ENCODE assay signal across 9 cellular contexts in the genomic region with DNA sequence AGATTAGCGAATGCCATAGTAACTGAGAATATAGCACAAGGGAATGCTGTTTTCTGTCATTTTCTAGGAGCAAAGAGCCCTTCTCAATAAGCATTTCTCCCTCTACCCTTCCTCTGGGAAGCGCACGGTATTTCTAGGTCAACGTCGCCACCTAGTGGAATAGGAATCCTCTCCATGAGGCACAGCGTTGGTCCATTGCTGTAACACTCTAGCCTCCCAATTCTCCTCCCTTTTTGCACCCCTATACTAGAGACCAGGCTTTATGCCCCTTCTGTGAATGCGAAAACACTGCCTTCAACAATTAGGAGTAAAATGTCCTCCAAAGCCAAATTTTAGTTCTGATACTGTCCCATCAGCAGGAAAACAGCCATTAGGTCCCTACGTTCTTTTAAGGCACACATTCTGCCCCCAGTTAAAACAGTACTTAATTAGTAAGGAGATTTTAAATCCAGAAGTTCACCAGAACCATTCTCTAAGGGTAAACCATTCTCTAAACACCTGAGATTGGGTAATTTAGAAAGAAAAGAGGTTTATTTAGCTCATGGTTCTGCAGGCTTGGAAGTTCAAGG. TPM values are rescaled to one million over a fixed set of nuclear protein-coding genes. Genes with fewer than 3 reads are reported as not detected.
DNase-seq lines count a peak whose midpoint lies in the region; ATAC-seq and TF ChIP-seq lines count a peak whose summit lies in the region.
"Had no signal": no experiment of that assay in that cellular context is flagged by ENCODE, and none has a peak within 500 bp of the region (broad histone marks: within the 10 kb centered on the region; RNA-seq: fewer than 3 reads in every experiment).

No MANE protein-coding gene starts in this region.

- H3K27me3 ChIP-seq in CD4-positive, CD25-positive, alpha-beta regulatory T cell (ENCODE audit: control insufficient read depth, insufficient read depth, low read length): no peaks in the 10 kb centered on the region
- H3K27me3 ChIP-seq in gastroesophageal sphincter: no peaks in the 10 kb centered on the region

- peaks cover 0 to 5% (median 0%) of the 10 kb centered on the region in 7 donors for H3K9me3 Mint-ChIP-seq in CD4-positive, CD25-positive, alpha-beta regulatory T cell
- peaks cover 3% of the 10 kb centered on the region for H3K9me3 Mint-ChIP-seq in activated T-cell treated with anti-CD3 and anti-CD28 coated beads, Interleukin-2, amount 50 U/mL, for 4 hours

- no peaks in the 10 kb centered on the region for H3K36me3 ChIP-seq in CD4-positive, CD25-positive, alpha-beta regulatory T cell (ENCODE audit: control insufficient read depth, insufficient read depth, low read length)
- no peaks in the 10 kb centered on the region for H3K36me3 ChIP-seq in gastroesophageal sphincter

- WGBS in gastroesophageal sphincter (ENCODE audit: low coverage in 1 of 2), 2 donors: 5 to 7% methylated on average over 6 to 8 of the region's 8 CpGs

- no peak overlapping the region for H3K27ac Mint-ChIP-seq in CD4-positive, CD25-positive, alpha-beta regulatory T cell

- no peaks in the 10 kb centered on the region for H3K4me1 ChIP-seq in CD4-positive, CD25-positive, alpha-beta regulatory T cell (ENCODE audit: control insufficient read depth, insufficient read depth, low read length, poor library complexity, severe bottlenecking)
- H3K4me1 ChIP-seq in gastroesophageal sphincter: peaks cover 0 to 5% (median 0%) of the 10 kb centered on the region in 3 donors

- no peak overlapping the region for H3K4me3 Mint-ChIP-seq in CD4-positive, CD25-positive, alpha-beta regulatory T cell
- no peak overlapping the region for H3K4me3 Mint-ChIP-seq in activated T-cell treated with anti-CD3 and anti-CD28 coated beads, Interleukin-2, amount 50 U/mL, for 4 hours

- H3K27ac ChIP-seq in CD4-positive, CD25-positive, alpha-beta regulatory T cell (ENCODE audit: insufficient read depth, low read length, poor library complexity, severe bottlenecking): no peak overlapping the region
- no peak overlapping the region for H3K27ac ChIP-seq in gastroesophageal sphincter

- H3K27me3 Mint-ChIP-seq in CD4-positive, CD25-positive, alpha-beta regulatory T cell: no peaks in the 10 kb centered on the region
- no peaks in the 10 kb centered on the region for H3K27me3 Mint-ChIP-seq in activated T-cell treated with anti-CD3 and anti-CD28 coated beads, Interleukin-2, amount 50 U/mL, for 4 hours (ENCODE audit: low read depth)

- DNase-seq in CD4-positive, CD25-positive, alpha-beta regulatory T cell: peak; percentile 11 to 53 (median 24)
- DNase-seq in NCI-H774 (lab: John Stamatoyannopoulos, UW) (peak; percentile 51), omental fat pad (ENCODE audit: low spot score) (no peak)
- DNase-seq in activated T-cell treated with anti-CD3 and anti-CD28 coated beads, Interleukin-2, amount 50 U/mL, for 4 hours: peak; percentile 31

- TF ChIP-seq EP300 in gastroesophageal sphincter (IDR thresholded peaks at IDR 0.05): no peak

- no peak for TF ChIP-seq POLR2A in gastroesophageal sphincter (IDR thresholded peaks at IDR 0.05)

- no peaks in the 10 kb centered on the region for H3K36me3 Mint-ChIP-seq in CD4-positive, CD25-positive, alpha-beta regulatory T cell
- no peaks in the 10 kb centered on the region for H3K36me3 Mint-ChIP-seq in activated T-cell treated with anti-CD3 and anti-CD28 coated beads, Interleukin-2, amount 50 U/mL, for 4 hours (ENCODE audit: insufficient read depth)

- peaks cover 0 to 2% (median 0%) of the 10 kb centered on the region in 4 donors for H3K4me1 Mint-ChIP-seq in CD4-positive, CD25-positive, alpha-beta regulatory T cell
- no peaks in the 10 kb centered on the region for H3K4me1 Mint-ChIP-seq in activated T-cell treated with anti-CD3 and anti-CD28 coated beads, Interleukin-2, amount 50 U/mL, for 4 hours (ENCODE audit: low read depth)

- H3K4me3 ChIP-seq in CD4-positive, CD25-positive, alpha-beta regulatory T cell (ENCODE audit: low read depth, low read length): no peak overlapping the region
- H3K4me3 ChIP-seq in gastroesophageal sphincter: no peak overlapping the region

- peak; percentile 43 to 44 for ATAC-seq in CD4-positive, CD25-positive, alpha-beta regulatory T cell (ENCODE audit: low read depth in 2 of 2)
- ATAC-seq in GM18907 (IDR thresholded peaks at IDR 0.05; ENCODE audit: unreplicated experiment) (peak; percentile 84), HG03558 (IDR thresholded peaks at IDR 0.05; ENCODE audit: extremely low read depth, unreplicated experiment) (peak; percentile 65), gastroesophageal sphincter (peak; percentile 72), omental fat pad (ENCODE audit: low FRiP score) (peak; percentile 77), HG03039 (IDR thresholded peaks at IDR 0.05; ENCODE audit: unreplicated experiment) (no peak)
- ATAC-seq in activated T-cell treated with anti-CD3 and anti-CD28 coated beads, Interleukin-2, amount 50 U/mL, for 4 hours: peak; percentile 78 to 82

- no peaks in the 10 kb centered on the region for H3K9me3 ChIP-seq in CD4-positive, CD25-positive, alpha-beta regulatory T cell (ENCODE audit: control insufficient read depth in 2 of 2, low read length in 2 of 2)
- H3K9me3 ChIP-seq in gastroesophageal sphincter: no peaks in the 10 kb centered on the region

- TF ChIP-seq CTCF in gastroesophageal sphincter (IDR thresholded peaks at IDR 0.05): peak; percentile 53 to 74 (median 68)
- peak in 1 of 3 donors; percentile 37 for TF ChIP-seq CTCF in omental fat pad (IDR thresholded peaks at IDR 0.05)

RNA-seq across cellular contexts. Expression of a gene that starts 12.8 kb away (rescaled TPM):
- total RNA-seq in CD4-positive, CD25-positive, alpha-beta regulatory T cell: 3.1 TPM
- polyA plus RNA-seq in CD4-positive, CD25-positive, alpha-beta regulatory T cell: 10 to 100 TPM in 3 of 4 donors, 1 to 10 TPM in 1; 6.7 to 13.3 (median 11.8) TPM
- 1 to 10 TPM; 1.6 to 1.8 (median 1.7) TPM for total RNA-seq in activated T-cell treated with anti-CD3 and anti-CD28 coated beads, Interleukin-2, amount 50 U/mL, for 4 hours
- total RNA-seq in gastroesophageal sphincter (1 to 10 TPM; 4.2 to 9.8 (median 6.4) TPM), omental fat pad (1 to 10 TPM; 2.6 to 4.9 (median 3.0) TPM)

RNA-seq across cellular contexts. Expression of a gene that starts 28.4 kb away (rescaled TPM):
- 4.8 TPM for total RNA-seq in CD4-positive, CD25-positive, alpha-beta regulatory T cell
- polyA plus RNA-seq in CD4-positive, CD25-positive, alpha-beta regulatory T cell: 10 to 100 TPM; 11.0 to 15.1 (median 14.4) TPM
- total RNA-seq in activated T-cell treated with anti-CD3 and anti-CD28 coated beads, Interleukin-2, amount 50 U/mL, for 4 hours: 10 to 100 TPM; 22.3 to 30.5 (median 28.4) TPM
- total RNA-seq in gastroesophageal sphincter (10 to 100 TPM in 1 of 4 donors, 1 to 10 TPM in 3; 7.8 to 15.9 (median 9.1) TPM), omental fat pad (10 to 100 TPM in 2 of 4 donors, 1 to 10 TPM in 2; 7.3 to 12.2 (median 9.5) TPM)

RNA-seq across cellular contexts. Expression of a gene that starts 29.7 kb away (rescaled TPM):
- total RNA-seq in CD4-positive, CD25-positive, alpha-beta regulatory T cell: not detected
- polyA plus RNA-seq in CD4-positive, CD25-positive, alpha-beta regulatory T cell: not detected
- not detected for total RNA-seq in activated T-cell treated with anti-CD3 and anti-CD28 coated beads, Interleukin-2, amount 50 U/mL, for 4 hours
- total RNA-seq in gastroesophageal sphincter: under 1 TPM in 1 of 4 donors, not detected in 3; 0.08 TPM
- total RNA-seq in omental fat pad: 1 to 10 TPM in 1 of 4 donors, under 1 TPM in 1, not detected in 2; 0.60 to 2.5 TPM
- total RNA-seq: T-helper 2 cell treated with Interferon-gamma antibody and Interleukin-4, amounts not matched to agents 100 ng/mL and 5 ng/mL, for 36 hours had no signal

RNA-seq across cellular contexts. Expression of a gene that starts 41.5 kb away (rescaled TPM):
- not detected for total RNA-seq in CD4-positive, CD25-positive, alpha-beta regulatory T cell
- not detected for polyA plus RNA-seq in CD4-positive, CD25-positive, alpha-beta regulatory T cell
- not detected for total RNA-seq in activated T-cell treated with anti-CD3 and anti-CD28 coated beads, Interleukin-2, amount 50 U/mL, for 4 hours
- total RNA-seq in gastroesophageal sphincter: not detected
- not detected for total RNA-seq in omental fat pad
- total RNA-seq: T-helper 2 cell treated with Interferon-gamma antibody and Interleukin-4, amounts not matched to agents 100 ng/mL and 5 ng/mL, for 36 hours had no signal
